In the genomic region with DNA sequence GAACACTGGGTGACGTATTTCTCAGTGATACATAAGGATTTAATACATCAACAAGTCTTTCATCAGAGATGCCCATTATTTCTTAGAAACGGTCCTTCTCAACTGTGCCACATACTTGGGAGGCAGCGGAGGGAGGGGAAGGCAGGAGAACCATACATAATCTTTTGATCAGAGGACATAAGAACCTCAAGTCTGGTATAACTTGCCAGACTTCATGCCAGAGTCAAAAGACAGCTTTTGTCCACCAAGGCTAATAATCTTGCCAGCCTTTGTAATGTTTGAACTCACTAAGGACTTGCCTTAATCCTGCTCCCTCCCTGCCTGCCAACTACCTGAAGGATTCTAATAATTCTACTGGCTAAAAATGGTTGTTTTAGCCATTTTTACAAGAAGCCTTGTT, we compare ENCODE assay signal across 34 cellular contexts. TPM values are rescaled to one million over a fixed set of nuclear protein-coding genes. Genes with fewer than 3 reads are reported as not detected.
"Had no signal": no experiment of that assay in that cellular context is flagged by ENCODE, and none has a peak within 500 bp of the region (broad histone marks: within the 10 kb centered on the region; RNA-seq: fewer than 3 reads in every experiment).

No MANE protein-coding gene starts in this region.

- H3K27ac ChIP-seq: adrenal gland, body of pancreas, esophagus muscularis mucosa, foreskin keratinocyte, gastrocnemius medialis, heart left ventricle, WERI-Rb-1 had no signal

- H3K27me3 ChIP-seq: adrenal gland, body of pancreas, esophagus muscularis mucosa, foreskin keratinocyte, gastrocnemius medialis, heart left ventricle had no signal

- H3K4me3 ChIP-seq: adrenal gland, body of pancreas, esophagus muscularis mucosa, gastrocnemius medialis, heart left ventricle had no signal

- ATAC-seq: activated CD4-positive, CD25-positive, alpha-beta regulatory T cell treated with anti-CD3 and anti-CD28 coated beads, Interleukin-2, amount 50 U/mL, for 24 hours; activated CD8-positive, alpha-beta memory T cell treated with anti-CD3 and anti-CD28 coated beads, Interleukin-2, amount 10 ng/mL, durations not matched to agents 7 days and 5 days; activated CD8-positive, alpha-beta T cell treated with anti-CD3 and anti-CD28 coated beads, Interleukin-2, amount 10 ng/mL, durations not matched to agents 7 days and 5 days; activated naive CD8-positive, alpha-beta T cell treated with anti-CD3 and anti-CD28 coated beads, Interleukin-2, amount 50 U/mL, for 24 hours; body of pancreas; foreskin keratinocyte; gastrocnemius medialis; heart left ventricle had no signal

- DNase-seq: activated B cell treated with CpG ODN at 0.5 μM for 24 hours; activated CD4-positive, alpha-beta memory T cell treated with anti-CD3 and anti-CD28 coated beads for 36 hours; activated CD4-positive, alpha-beta T cell treated with anti-CD3 and anti-CD28 coated beads, Interleukin-2, amount 10 ng/mL, durations not matched to agents 24 days and 14 days; activated CD8-positive, alpha-beta memory T cell treated with anti-CD3 and anti-CD28 coated beads, Interleukin-2, amount 10 ng/mL, durations not matched to agents 7 days and 5 days; activated CD8-positive, alpha-beta memory T cell treated with anti-CD3 and anti-CD28 coated beads, Interleukin-2, amount 50 U/mL, for 4 hours; activated CD8-positive, alpha-beta T cell treated with anti-CD3 and anti-CD28 coated beads, Interleukin-2, amount 10 ng/mL, durations not matched to agents 7 days and 5 days; activated effector memory CD4-positive, alpha-beta T cell treated with anti-CD3 and anti-CD28 coated beads, Interleukin-2, amount 50 U/mL, for 16 hours; activated naive CD4-positive, alpha-beta T cell treated with anti-CD3 and anti-CD28 coated beads for 36 hours; activated naive CD8-positive, alpha-beta T cell treated with anti-CD3 and anti-CD28 coated beads for 36 hours; activated naive CD8-positive, alpha-beta T cell treated with anti-CD3 and anti-CD28 coated beads, Interleukin-2, amount 50 U/mL, for 24 hours; activated T-cell treated with anti-CD3 and anti-CD28 coated beads, Interleukin-2, amount 50 U/mL, for 1 hour; activated T-cell treated with anti-CD3 and anti-CD28 coated beads, Interleukin-2, amount 50 U/mL, for 48 hours; adrenal gland; amygdala; aorta; body of pancreas; caudate nucleus; cortex of kidney; dermis blood vessel endothelial cell; effector CD8-positive, alpha-beta T cell; foreskin keratinocyte; gastrocnemius medialis; glutamatergic neuron; heart left ventricle; T-helper 9 cell; WERI-Rb-1 had no signal

RNA-seq across cellular contexts. Expression of gene ENO4, which starts 58.3 kb away (rescaled TPM):
- total RNA-seq: activated CD4-positive, alpha-beta memory T cell treated with anti-CD3 and anti-CD28 coated beads for 36 hours; activated CD4-positive, alpha-beta T cell treated with anti-CD3 and anti-CD28 coated beads, Interleukin-2, amount 10 ng/mL, durations not matched to agents 24 days and 14 days; activated CD8-positive, alpha-beta memory T cell treated with anti-CD3 and anti-CD28 coated beads for 36 hours; activated CD8-positive, alpha-beta memory T cell treated with anti-CD3 and anti-CD28 coated beads, Interleukin-2, amount 10 ng/mL, durations not matched to agents 7 days and 5 days; activated CD8-positive, alpha-beta T cell treated with anti-CD3 and anti-CD28 coated beads, Interleukin-2, amount 10 ng/mL, durations not matched to agents 7 days and 5 days; activated naive CD4-positive, alpha-beta T cell treated with anti-CD3 and anti-CD28 coated beads for 36 hours; activated naive CD8-positive, alpha-beta T cell treated with anti-CD3 and anti-CD28 coated beads for 36 hours; activated T-helper 1 cell treated with anti-CD3 and anti-CD28 coated beads, Interleukin-12 subunit alpha, Interleukin-12 subunit beta, Interleukin-2, Interleukin-4 antibody, amounts not matched to agents 30 ng/mL and 10 ng/mL and 1 ng/mL, durations not matched to agents 14 hours and 24 hours and 36 hours; activated T-helper 2 cell treated with anti-CD3 and anti-CD28 coated beads, Interferon-gamma antibody, Interleukin-2, Interleukin-4, amounts not matched to agents 10 μg/mL and 5 μg/mL and 100 μg/mL, durations not matched to agents 14 hours and 24 hours and 36 hours; dermis blood vessel endothelial cell; endothelial cell of umbilical vein; epithelial cell of proximal tubule; gastrocnemius medialis; T-helper 2 cell treated with Interferon-gamma antibody and Interleukin-4, amounts not matched to agents 100 ng/mL and 5 ng/mL, for 36 hours had no signal
